ENCODE assay signal across 29 cellular contexts in genomic region chr2:187862715-187863114, GRCh38.
"Had no signal": no experiment of that assay in that cellular context is flagged by ENCODE, and none has a peak within 500 bp of the region (broad histone marks: within the 10 kb centered on the region; RNA-seq: fewer than 3 reads in every experiment).

No MANE protein-coding gene starts in this region.

- H3K9me3 Mint-ChIP-seq: activated CD4-positive, alpha-beta memory T cell treated with anti-CD3 and anti-CD28 coated beads, Interleukin-2, amount 10 ng/mL, durations not matched to agents 7 days and 5 days; activated CD4-positive, alpha-beta T cell treated with anti-CD3 and anti-CD28 coated beads, Interleukin-2, amount 10 ng/mL, durations not matched to agents 7 days and 5 days had no signal

- H3K27me3 ChIP-seq: body of pancreas, foreskin keratinocyte, heart left ventricle, neural progenitor cell, right lobe of liver, uterus had no signal

- H3K9me3 ChIP-seq: body of pancreas, heart left ventricle, left ventricle myocardium inferior, right lobe of liver, uterus had no signal

- H3K27me3 Mint-ChIP-seq: activated CD4-positive, alpha-beta memory T cell treated with anti-CD3 and anti-CD28 coated beads, Interleukin-2, amount 10 ng/mL, durations not matched to agents 7 days and 5 days; activated CD4-positive, alpha-beta T cell treated with anti-CD3 and anti-CD28 coated beads, Interleukin-2, amount 10 ng/mL, durations not matched to agents 7 days and 5 days; stimulated activated naive CD8-positive, alpha-beta T cell treated with anti-CD3 and anti-CD28 coated beads, Interleukin-15, Interleukin-2, amounts not matched to agents 100 ng/mL and 50 ng/mL, for 24 hours; type B pancreatic cell had no signal

- DNase-seq: activated CD4-positive, alpha-beta memory T cell treated with anti-CD3 and anti-CD28 coated beads, Interleukin-2, amount 10 ng/mL, durations not matched to agents 7 days and 5 days; activated CD4-positive, alpha-beta T cell treated with anti-CD3 and anti-CD28 coated beads for 1 hour; activated CD4-positive, alpha-beta T cell treated with anti-CD3 and anti-CD28 coated beads, Interleukin-2, amount 10 ng/mL, durations not matched to agents 7 days and 5 days; activated naive CD4-positive, alpha-beta T cell; activated T-cell treated with anti-CD3 and anti-CD28 coated beads, Interleukin-2, amount 50 U/mL, for 48 hours; anterior cingulate cortex; body of pancreas; dorsolateral prefrontal cortex; effector memory CD4-positive, alpha-beta T cell; erythroblast; foreskin keratinocyte; heart left ventricle; left ventricle myocardium inferior; mesendoderm; natural killer cell; occipital lobe; right lobe of liver; stimulated activated CD4-positive, alpha-beta T cell treated with anti-CD3 and anti-CD28 coated beads, Interleukin-12 subunit alpha, Interleukin-12 subunit beta, amount 100 ng/mL, for 4 hours; stimulated activated CD4-positive, alpha-beta T cell treated with anti-CD3 and anti-CD28 coated beads, Interleukin-4, amount 100 ng/mL, for 24 hours; T-helper 2 cell; uterus had no signal

- H3K4me1 Mint-ChIP-seq: activated CD4-positive, alpha-beta memory T cell treated with anti-CD3 and anti-CD28 coated beads, Interleukin-2, amount 10 ng/mL, durations not matched to agents 7 days and 5 days; activated CD4-positive, alpha-beta T cell treated with anti-CD3 and anti-CD28 coated beads, Interleukin-2, amount 10 ng/mL, durations not matched to agents 7 days and 5 days; natural killer cell; neural progenitor cell; stimulated activated effector memory CD8-positive, alpha-beta T cell treated with anti-CD3 and anti-CD28 coated beads, Interleukin-12 subunit alpha, Interleukin-12 subunit beta, amount 100 ng/mL, for 72 hours; WTC11 had no signal

- H3K4me2 ChIP-seq: neural progenitor cell had no signal

- H3K36me3 Mint-ChIP-seq: neural progenitor cell; stimulated activated effector memory CD8-positive, alpha-beta T cell treated with anti-CD3 and anti-CD28 coated beads, Interleukin-12 subunit alpha, Interleukin-12 subunit beta, amount 100 ng/mL, for 72 hours; type B pancreatic cell had no signal

- H3K27ac ChIP-seq: body of pancreas, coronary artery, dorsolateral prefrontal cortex, foreskin keratinocyte, heart left ventricle, left ventricle myocardium inferior, neural progenitor cell, right lobe of liver, uterus had no signal

- H3K9ac ChIP-seq: neural progenitor cell had no signal

- H3K36me3 ChIP-seq: heart left ventricle, left ventricle myocardium inferior, neural progenitor cell, right lobe of liver, uterus had no signal

- H2AFZ ChIP-seq: neural progenitor cell had no signal

- H3K4me1 ChIP-seq: body of pancreas, foreskin keratinocyte, heart left ventricle, left ventricle myocardium inferior, neural progenitor cell, right lobe of liver, uterus had no signal

- H3K4me3 Mint-ChIP-seq: activated CD4-positive, alpha-beta memory T cell treated with anti-CD3 and anti-CD28 coated beads, Interleukin-2, amount 10 ng/mL, durations not matched to agents 7 days and 5 days; activated CD4-positive, alpha-beta T cell treated with anti-CD3 and anti-CD28 coated beads, Interleukin-2, amount 10 ng/mL, durations not matched to agents 7 days and 5 days; natural killer cell; neural progenitor cell; stimulated activated effector memory CD8-positive, alpha-beta T cell treated with anti-CD3 and anti-CD28 coated beads, Interleukin-12 subunit alpha, Interleukin-12 subunit beta, amount 100 ng/mL, for 72 hours; stimulated activated naive CD8-positive, alpha-beta T cell treated with anti-CD3 and anti-CD28 coated beads, Interleukin-15, Interleukin-2, amounts not matched to agents 100 ng/mL and 50 ng/mL, for 24 hours; type B pancreatic cell; WTC11 had no signal

- H3K4me3 ChIP-seq: body of pancreas, coronary artery, dorsolateral prefrontal cortex, heart left ventricle, left ventricle myocardium inferior, lung, neural progenitor cell, right lobe of liver, uterus had no signal

- ATAC-seq: activated naive CD4-positive, alpha-beta T cell treated with anti-CD3 and anti-CD28 coated beads, Interleukin-2, amount 50 U/mL, for 72 hours; body of pancreas; foreskin keratinocyte; heart left ventricle; natural killer cell; stimulated activated effector memory CD8-positive, alpha-beta T cell treated with anti-CD3 and anti-CD28 coated beads, Interleukin-12 subunit alpha, Interleukin-12 subunit beta, amount 100 ng/mL, for 72 hours; WTC11 had no signal
